In the genomic region with DNA sequence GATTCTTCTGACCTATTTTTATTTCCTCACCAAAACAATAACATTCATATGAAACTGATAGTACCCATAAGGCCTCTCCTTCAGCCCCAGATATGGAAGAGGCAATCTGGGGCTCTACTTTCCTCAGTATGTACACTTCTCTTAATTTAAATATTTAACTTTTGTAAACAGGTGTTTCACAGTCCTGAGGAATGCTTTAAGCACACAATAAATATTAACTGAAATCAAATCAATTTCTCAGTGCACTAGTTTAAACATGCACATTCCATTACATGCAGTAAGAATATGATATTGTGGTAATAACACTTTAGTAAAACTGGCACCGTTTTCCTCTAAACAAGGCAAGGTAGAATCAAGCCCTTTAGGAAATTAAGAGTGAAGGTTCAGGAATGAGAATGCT, we compare ENCODE assay signal across 28 cellular contexts. TPM values are rescaled to one million over a fixed set of nuclear protein-coding genes. Genes with fewer than 3 reads are reported as not detected.
DNase-seq lines count a peak whose midpoint lies in the region; ATAC-seq and TF ChIP-seq lines count a peak whose summit lies in the region.
"Had no signal": no experiment of that assay in that cellular context is flagged by ENCODE, and none has a peak within 500 bp of the region (broad histone marks: within the 10 kb centered on the region; RNA-seq: fewer than 3 reads in every experiment).

No MANE protein-coding gene starts in this region.

- H3K9me3 ChIP-seq in colonic mucosa (no peaks in the 10 kb centered on the region), suprapubic skin (no peaks in the 10 kb centered on the region), smooth muscle cell (replicated peaks; ENCODE audit: low read depth) (no peaks in the 10 kb centered on the region)
- H3K9me3 ChIP-seq: SJSA1 had no signal

- H3K27ac ChIP-seq in 22Rv1 (peak overlapping the region; percentile 42), KMS-11 (no peak overlapping the region), colonic mucosa (peak overlapping the region; percentile 64), suprapubic skin (no peak overlapping the region), smooth muscle cell (ENCODE audit: low read depth) (no peak overlapping the region)
- H3K27ac ChIP-seq: SJSA1 had no signal

- H3K4me1 Mint-ChIP-seq in progenitor cell of endocrine pancreas (ENCODE audit: low read depth): peaks cover 9% of the 10 kb centered on the region
- H3K4me1 Mint-ChIP-seq: CD4-positive, alpha-beta memory T cell; GM23338; H9 had no signal

- H4K20me1 ChIP-seq in KMS-11 (ENCODE audit: insufficient read depth) (no peaks in the 10 kb centered on the region), smooth muscle cell (ENCODE audit: low read depth) (peaks cover 4% of the 10 kb centered on the region)

- no peaks in the 10 kb centered on the region for H3K9me3 Mint-ChIP-seq in progenitor cell of endocrine pancreas (ENCODE audit: low read depth)
- H3K9me3 Mint-ChIP-seq: CD4-positive, alpha-beta memory T cell; GM23338; H9 had no signal

- no peak for TF ChIP-seq CTCF in 22Rv1 (IDR thresholded peaks at IDR 0.05)
- TF ChIP-seq CTCF in KMS-11 (conservative IDR thresholded peaks at IDR 0.05; ENCODE audit: low read depth, low read length): no peak
- no peak for TF ChIP-seq CTCF in colonic mucosa (IDR thresholded peaks at IDR 0.05)
- TF ChIP-seq CTCF in progenitor cell of endocrine pancreas (IDR thresholded peaks at IDR 0.05; ENCODE audit: unreplicated experiment): no peak
- no peak for TF ChIP-seq CTCF in suprapubic skin (IDR thresholded peaks at IDR 0.05)
- no peak for TF ChIP-seq CTCF in smooth muscle cell (IDR thresholded peaks at IDR 0.05; ENCODE audit: borderline replicate concordance, insufficient read depth, poor library complexity, severe bottlenecking)

- 50% methylated on average over 1 of the region's 1 CpG for WGBS in suprapubic skin
- 97% methylated on average over 1 of the region's 1 CpG for WGBS in smooth muscle cell (ENCODE audit: low lambda C conversion rate)

- no peak overlapping the region for H3K4me3 ChIP-seq in KMS-11 (IDR thresholded peaks at IDR 0.05; ENCODE audit: insufficient read depth, low read depth, low read length)
- H3K4me3 ChIP-seq in colonic mucosa: peak overlapping the region; percentile 18
- H3K4me3 ChIP-seq in suprapubic skin: no peak overlapping the region
- no peak overlapping the region for H3K4me3 ChIP-seq in smooth muscle cell
- H3K4me3 ChIP-seq: GM12878, GM23338, SJSA1 had no signal

- H3F3A ChIP-seq in smooth muscle cell (ENCODE audit: low read depth): no peaks in the 10 kb centered on the region

- H3K4me3 Mint-ChIP-seq in progenitor cell of endocrine pancreas (ENCODE audit: low read depth): no peak overlapping the region
- H3K4me3 Mint-ChIP-seq: CD4-positive, alpha-beta memory T cell; GM23338; H9 had no signal

- no peaks in the 10 kb centered on the region for H3K79me2 ChIP-seq in KMS-11 (ENCODE audit: insufficient read depth, low read depth)
- H3K79me2 ChIP-seq in smooth muscle cell (ENCODE audit: low read depth): no peaks in the 10 kb centered on the region

- no peak for ATAC-seq in HG03139 (IDR thresholded peaks at IDR 0.05; ENCODE audit: unreplicated experiment)
- ATAC-seq: GM12878, GM23338 had no signal

- peaks cover 19% of the 10 kb centered on the region for H3K36me3 Mint-ChIP-seq in progenitor cell of endocrine pancreas (ENCODE audit: insufficient read depth)

- H3K9ac ChIP-seq in KMS-11: no peak overlapping the region
- H3K9ac ChIP-seq in colonic mucosa (ENCODE audit: low read depth in 2 of 2, low read length in 2 of 2): no peak overlapping the region
- no peak overlapping the region for H3K9ac ChIP-seq in smooth muscle cell (ENCODE audit: low read depth)

- H3K27ac Mint-ChIP-seq in progenitor cell of endocrine pancreas: peak overlapping the region; percentile 19
- H3K27ac Mint-ChIP-seq: GM23338, H9 had no signal

- DNase-seq in colonic mucosa: no peak
- DNase-seq in progenitor cell of endocrine pancreas (ENCODE audit: low spot score, unreplicated experiment): no peak
- no peak for DNase-seq in suprapubic skin (ENCODE audit: low spot score in 2 of 2)
- no peak for DNase-seq in smooth muscle cell (lab: John Stamatoyannopoulos, UW; ENCODE audit: unreplicated experiment)
- DNase-seq: C1 segment of cervical spinal cord; CD4-positive, alpha-beta memory T cell; COR-L47; DMS79; EL; GDM1; H9; IMR-90; KG1; MV-4-11; NCI-H1105; NCI-H146; NCI-H2029; NCI-H446 treated with DMSO at 0.1 percent for 48 hours; NCI-H526; NCI-H82; Right ventricle myocardium superior; RPMI8226 had no signal

- H3K27me3 ChIP-seq in KMS-11 (ENCODE audit: insufficient read depth, low read depth) (no peaks in the 10 kb centered on the region), colonic mucosa (no peaks in the 10 kb centered on the region), suprapubic skin (no peaks in the 10 kb centered on the region), smooth muscle cell (ENCODE audit: low read depth) (no peaks in the 10 kb centered on the region)
- H3K27me3 ChIP-seq: SJSA1 had no signal

- H2AFZ ChIP-seq in KMS-11 (ENCODE audit: low read depth) (no peak overlapping the region), smooth muscle cell (ENCODE audit: low read depth) (no peak overlapping the region)
- H2AFZ ChIP-seq: GM23338 had no signal

- H3K4me2 ChIP-seq in KMS-11: peak overlapping the region; percentile 41
- H3K4me2 ChIP-seq in smooth muscle cell: no peak overlapping the region
- H3K4me2 ChIP-seq: GM23338 had no signal

- TF ChIP-seq POLR2A in suprapubic skin (IDR thresholded peaks at IDR 0.05): no peak

- H3K36me3 ChIP-seq in KMS-11 (ENCODE audit: insufficient read depth) (no peaks in the 10 kb centered on the region), colonic mucosa (no peaks in the 10 kb centered on the region), suprapubic skin (peaks cover 6% of the 10 kb centered on the region), smooth muscle cell (ENCODE audit: low read depth) (peaks cover 3% of the 10 kb centered on the region)

- intact Hi-C loops in colonic mucosa (cut with DNase I): no loop called here

- no peaks in the 10 kb centered on the region for H3K27me3 Mint-ChIP-seq in progenitor cell of endocrine pancreas
- H3K27me3 Mint-ChIP-seq: CD4-positive, alpha-beta memory T cell had no signal

- peaks cover 36% of the 10 kb centered on the region for H3K4me1 ChIP-seq in KMS-11 (ENCODE audit: low read depth, poor library complexity, severe bottlenecking)
- no peaks in the 10 kb centered on the region for H3K4me1 ChIP-seq in colonic mucosa
- peaks cover 8% of the 10 kb centered on the region for H3K4me1 ChIP-seq in suprapubic skin
- no peaks in the 10 kb centered on the region for H3K4me1 ChIP-seq in smooth muscle cell (ENCODE audit: low read depth)
- H3K4me1 ChIP-seq: SJSA1 had no signal

- TF ChIP-seq EP300 in suprapubic skin (IDR thresholded peaks at IDR 0.05): no peak

RNA-seq across cellular contexts. Expression of a gene that starts 28.9 kb away (rescaled TPM):
- total RNA-seq in colonic mucosa: 10 to 100 TPM; 39.4 to 60.7 TPM
- 23.5 and 24.7 TPM in 2 replicates for total RNA-seq in progenitor cell of endocrine pancreas
- 10 to 100 TPM; 12.3 to 21.5 (median 19.4) TPM for total RNA-seq in suprapubic skin
- total RNA-seq in smooth muscle cell: 22.0 and 24.9 TPM in 2 replicates
- 12.8 and 13.7 TPM in 2 replicates for polyA plus RNA-seq in smooth muscle cell

RNA-seq across cellular contexts. Expression of a gene that starts 29.2 kb away (rescaled TPM):
- total RNA-seq in colonic mucosa (10 to 100 TPM; 55.2 to 57.2 TPM), progenitor cell of endocrine pancreas (39.9 and 42.4 TPM in 2 replicates), suprapubic skin (10 to 100 TPM; 19.7 to 37.7 (median 23.8) TPM), smooth muscle cell (56.7 and 100 TPM in 2 replicates)
- polyA plus RNA-seq in smooth muscle cell: 46.6 and 56.6 TPM in 2 replicates

Comparison
In these comparisons a context has a peak if more than half of its experiments do, and no peak if none do; other contexts are left out.
1. H3K27ac ChIP-seq: peak in 22Rv1 (single experiment) and colonic mucosa (single experiment); none in KMS-11 (single experiment), suprapubic skin (single experiment) and smooth muscle cell (single experiment).